In genomic region chr7:3230908-3231307, GRCh38 we compare ENCODE assay signal across 24 cellular contexts.
A peak's percentile ranks its signal among the peaks of the same experiment; 100 is the strongest.
DNase-seq lines count a peak whose midpoint lies in the region; ATAC-seq and TF ChIP-seq lines count a peak whose summit lies in the region.
"Had no signal": no experiment of that assay in that cellular context is flagged by ENCODE, and none has a peak within 500 bp of the region (broad histone marks: within the 10 kb centered on the region; RNA-seq: fewer than 3 reads in every experiment).

No MANE protein-coding gene starts in this region.

- DNase-seq in right atrium auricular region (ENCODE audit: low spot score) (peak; percentile 50), heart left ventricle (no peak), mesenteric fat pad (ENCODE audit: low spot score) (peak; percentile 60), trophoblast cell (no peak), vagina (ENCODE audit: extremely low spot score in 2 of 2) (peak; percentile 58 to 77), RWPE1 (ENCODE audit: low spot score) (no peak), inferior parietal cortex (ENCODE audit: extremely low spot score) (no peak)
- no peak for DNase-seq in activated CD4-positive, CD25-positive, alpha-beta regulatory T cell treated with anti-CD3 and anti-CD28 coated beads, Interleukin-2, amount 50 U/mL, for 72 hours
- DNase-seq: 8988T; ACHN; AML-193; BE2C; CD4-positive, alpha-beta T cell; CD8-positive, alpha-beta memory T cell; DMS 273 treated with DMSO at 0.1 percent for 48 hours; DMS79; EL; GDM1; HFFc6 had no signal

- H3K27ac ChIP-seq in right atrium auricular region (no peak overlapping the region), heart left ventricle (no peak overlapping the region), trophoblast cell (ENCODE audit: low read depth, low read length) (no peak overlapping the region), vagina (no peak overlapping the region), RWPE1 (no peak overlapping the region)
- H3K27ac ChIP-seq: A549; BLaER1 treated with 17β-estradiol and CSF1 and Interleukin-3, amounts not matched to agents 10 nM and 100 nM had no signal

- no peak overlapping the region for H3K4ac ChIP-seq in trophoblast cell (ENCODE audit: low read depth, low read length)

- no peak overlapping the region for H2BK5ac ChIP-seq in trophoblast cell (ENCODE audit: low read depth, low read length, poor library complexity)

- peak overlapping the region; percentile 8 for H2BK120ac ChIP-seq in trophoblast cell (ENCODE audit: insufficient read depth, low read length, poor library complexity)

- no peak overlapping the region for H3K4me2 ChIP-seq in trophoblast cell (ENCODE audit: low read length)
- H3K4me2 ChIP-seq: A549; BLaER1 treated with 17β-estradiol and CSF1 and Interleukin-3, amounts not matched to agents 10 nM and 100 nM; GM23338 had no signal

- H3K14ac ChIP-seq in trophoblast cell (ENCODE audit: low read length) = no peak overlapping the region

- peaks cover 0 to 2% of the 10 kb centered on the region in 2 donors for H3K9me3 ChIP-seq in right atrium auricular region
- peaks cover 0 to 13% (median 1%) of the 10 kb centered on the region in 12 donors for H3K9me3 ChIP-seq in heart left ventricle
- H3K9me3 ChIP-seq in trophoblast cell (ENCODE audit: insufficient read depth, low read depth, low read length) = peaks cover 4% of the 10 kb centered on the region
- no peaks in the 10 kb centered on the region for H3K9me3 ChIP-seq in vagina
- H3K9me3 ChIP-seq: BE2C, HAP-1 had no signal

- H3K79me1 ChIP-seq in trophoblast cell (ENCODE audit: low read length) = no peaks in the 10 kb centered on the region

- TF ChIP-seq CTCF in right atrium auricular region (IDR thresholded peaks at IDR 0.05) = no peak
- no peak for TF ChIP-seq CTCF in heart left ventricle (IDR thresholded peaks at IDR 0.05)
- TF ChIP-seq CTCF in vagina (IDR thresholded peaks at IDR 0.05) = no peak
- no peak for TF ChIP-seq CTCF in RWPE1 (conservative IDR thresholded peaks at IDR 0.05; ENCODE audit: low read depth)

- no peak overlapping the region for H4K12ac ChIP-seq in trophoblast cell (ENCODE audit: low read depth, low read length)

- no peak for ATAC-seq in heart left ventricle
- ATAC-seq: A549, GM12878, GM23338 had no signal

- POLR2A ChIA-PET in RWPE1 (lab: Yijun Ruan, JAX; ENCODE audit: low non-redundant PET) = no interaction called here

- H2AFZ ChIP-seq in trophoblast cell (ENCODE audit: insufficient read depth, low read length, poor library complexity) = no peak overlapping the region
- H2AFZ ChIP-seq: GM23338 had no signal

- H3K4me3 ChIP-seq in right atrium auricular region (no peak overlapping the region), heart left ventricle (no peak overlapping the region), trophoblast cell (ENCODE audit: low read depth, low read length) (peak overlapping the region; percentile 25), vagina (no peak overlapping the region)
- H3K4me3 ChIP-seq: A549; BLaER1 treated with 17β-estradiol and CSF1 and Interleukin-3, amounts not matched to agents 10 nM and 100 nM; GM12878; GM23338; HAP-1 had no signal

- TF ChIP-seq POLR2A in heart left ventricle (IDR thresholded peaks at IDR 0.05) (no peak), vagina (IDR thresholded peaks at IDR 0.05) (no peak)

- no peaks in the 10 kb centered on the region for H3K79me2 ChIP-seq in trophoblast cell (ENCODE audit: control insufficient read depth, insufficient read depth, low read length, poor library complexity)

- H2BK12ac ChIP-seq in trophoblast cell (ENCODE audit: low read length) = no peak overlapping the region

- no peaks in the 10 kb centered on the region for H3K27me3 ChIP-seq in right atrium auricular region
- no peaks in the 10 kb centered on the region for H3K27me3 ChIP-seq in heart left ventricle
- no peaks in the 10 kb centered on the region for H3K27me3 ChIP-seq in trophoblast cell (ENCODE audit: insufficient read depth, low read length)
- no peaks in the 10 kb centered on the region for H3K27me3 ChIP-seq in vagina
- H3K27me3 ChIP-seq: BE2C; BLaER1 treated with 17β-estradiol and CSF1 and Interleukin-3, amounts not matched to agents 10 nM and 100 nM had no signal

- WGBS in heart left ventricle, 4 donors = 89 to 96% (median 94%) methylated on average over 10 of the region's 10 CpGs
- WGBS in trophoblast cell (ENCODE audit: extremely low coverage, insufficient coverage, insufficient read length) = no CpG with 5 or more reads among the region's 10 CpGs

- H3K18ac ChIP-seq in trophoblast cell (ENCODE audit: low read length) = no peak overlapping the region

- intact Hi-C loops in heart left ventricle (cut with DNase I) = no loop called here
- intact Hi-C loops in vagina (cut with DNase I) = no loop called here

- H2AK5ac ChIP-seq in trophoblast cell (ENCODE audit: low read length) = peak overlapping the region; percentile 57

- H3K36me3 ChIP-seq in right atrium auricular region (no peaks in the 10 kb centered on the region), heart left ventricle (no peaks in the 10 kb centered on the region), trophoblast cell (ENCODE audit: control insufficient read depth in 1 of 2, insufficient read depth in 2 of 2, low read length in 2 of 2) (no peaks in the 10 kb centered on the region), vagina (no peaks in the 10 kb centered on the region)
- H3K36me3 ChIP-seq: BE2C; BLaER1 treated with 17β-estradiol and CSF1 and Interleukin-3, amounts not matched to agents 10 nM and 100 nM; HAP-1 had no signal

- CTCF ChIA-PET in RWPE1 (lab: Yijun Ruan, JAX) = no interaction called here

- no peak overlapping the region for H4K8ac ChIP-seq in trophoblast cell (ENCODE audit: low read depth, low read length)

- no peak overlapping the region for H4K91ac ChIP-seq in trophoblast cell (ENCODE audit: low read depth, low read length)

- H3K4me1 ChIP-seq in right atrium auricular region (peaks cover 0 to 6% of the 10 kb centered on the region in 2 donors), heart left ventricle (peaks cover 0 to 5% (median 0%) of the 10 kb centered on the region in 12 donors), trophoblast cell (ENCODE audit: control insufficient read depth in 1 of 2, insufficient read depth in 2 of 2, low read length in 2 of 2) (no peaks in the 10 kb centered on the region), vagina (no peaks in the 10 kb centered on the region)
- H3K4me1 ChIP-seq: A549, BE2C, HAP-1 had no signal

- no peak overlapping the region for H3K23ac ChIP-seq in trophoblast cell (ENCODE audit: low read length)

- H3K9ac ChIP-seq in trophoblast cell (ENCODE audit: low read length) = peak overlapping the region; percentile 25
- H3K9ac ChIP-seq: BLaER1 treated with 17β-estradiol and CSF1 and Interleukin-3, amounts not matched to agents 10 nM and 100 nM had no signal

Comparison
In these comparisons a context has a peak if more than half of its experiments do, and no peak if none do; other contexts are left out.
1. DNase-seq: peak in right atrium auricular region (single experiment), mesenteric fat pad (single experiment) and vagina (2 of 2); none in heart left ventricle (0 of 5), trophoblast cell (0 of 2), RWPE1 (single experiment), inferior parietal cortex (single experiment) and activated CD4-positive, CD25-positive, alpha-beta regulatory T cell treated with anti-CD3 and anti-CD28 coated beads, Interleukin-2, amount 50 U/mL, for 72 hours (single experiment).